Comparison of ENCODE assay signal across 2 cellular contexts in the genomic region with DNA sequence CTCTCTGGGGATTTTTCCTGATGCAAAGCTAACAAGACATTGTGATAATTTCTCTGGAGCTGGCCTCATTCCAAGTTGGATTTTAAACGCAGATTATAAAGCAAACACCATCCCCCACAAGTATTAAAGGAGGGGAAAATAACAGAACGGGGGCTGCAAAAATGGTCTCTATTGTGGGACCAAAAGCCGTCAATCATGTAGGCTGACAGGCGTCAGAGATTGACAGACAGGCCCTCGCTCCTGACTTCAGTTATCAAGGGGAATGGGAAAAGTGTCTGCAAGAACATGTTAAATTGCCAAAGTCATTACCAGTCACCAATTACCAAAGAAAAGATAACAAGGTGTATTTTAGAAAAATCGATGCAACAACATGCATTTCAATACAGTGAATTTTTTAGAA.
TF ChIP-seq lines count a peak whose summit lies in the region.

No MANE protein-coding gene starts in this region.

TF ChIP-seq in HEK293T, 16 proteins besides CTCF, POLR2A, EP300 and RAD21 (continued from another document):
- TF ChIP-seq, protein P1, sequence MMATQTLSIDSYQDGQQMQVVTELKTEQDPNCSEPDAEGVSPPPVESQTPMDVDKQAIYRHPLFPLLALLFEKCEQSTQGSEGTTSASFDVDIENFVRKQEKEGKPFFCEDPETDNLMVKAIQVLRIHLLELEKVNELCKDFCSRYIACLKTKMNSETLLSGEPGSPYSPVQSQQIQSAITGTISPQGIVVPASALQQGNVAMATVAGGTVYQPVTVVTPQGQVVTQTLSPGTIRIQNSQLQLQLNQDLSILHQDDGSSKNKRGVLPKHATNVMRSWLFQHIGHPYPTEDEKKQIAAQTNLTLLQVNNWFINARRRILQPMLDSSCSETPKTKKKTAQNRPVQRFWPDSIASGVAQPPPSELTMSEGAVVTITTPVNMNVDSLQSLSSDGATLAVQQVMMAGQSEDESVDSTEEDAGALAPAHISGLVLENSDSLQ (IDR thresholded peaks at IDR 0.05): peak; percentile 74
TF ChIP-seq in HEK293T: peak in this region for 1.

TF ChIP-seq in K562, 482 proteins besides CTCF, POLR2A, EP300 and RAD21:
- TF ChIP-seq, protein P2, sequence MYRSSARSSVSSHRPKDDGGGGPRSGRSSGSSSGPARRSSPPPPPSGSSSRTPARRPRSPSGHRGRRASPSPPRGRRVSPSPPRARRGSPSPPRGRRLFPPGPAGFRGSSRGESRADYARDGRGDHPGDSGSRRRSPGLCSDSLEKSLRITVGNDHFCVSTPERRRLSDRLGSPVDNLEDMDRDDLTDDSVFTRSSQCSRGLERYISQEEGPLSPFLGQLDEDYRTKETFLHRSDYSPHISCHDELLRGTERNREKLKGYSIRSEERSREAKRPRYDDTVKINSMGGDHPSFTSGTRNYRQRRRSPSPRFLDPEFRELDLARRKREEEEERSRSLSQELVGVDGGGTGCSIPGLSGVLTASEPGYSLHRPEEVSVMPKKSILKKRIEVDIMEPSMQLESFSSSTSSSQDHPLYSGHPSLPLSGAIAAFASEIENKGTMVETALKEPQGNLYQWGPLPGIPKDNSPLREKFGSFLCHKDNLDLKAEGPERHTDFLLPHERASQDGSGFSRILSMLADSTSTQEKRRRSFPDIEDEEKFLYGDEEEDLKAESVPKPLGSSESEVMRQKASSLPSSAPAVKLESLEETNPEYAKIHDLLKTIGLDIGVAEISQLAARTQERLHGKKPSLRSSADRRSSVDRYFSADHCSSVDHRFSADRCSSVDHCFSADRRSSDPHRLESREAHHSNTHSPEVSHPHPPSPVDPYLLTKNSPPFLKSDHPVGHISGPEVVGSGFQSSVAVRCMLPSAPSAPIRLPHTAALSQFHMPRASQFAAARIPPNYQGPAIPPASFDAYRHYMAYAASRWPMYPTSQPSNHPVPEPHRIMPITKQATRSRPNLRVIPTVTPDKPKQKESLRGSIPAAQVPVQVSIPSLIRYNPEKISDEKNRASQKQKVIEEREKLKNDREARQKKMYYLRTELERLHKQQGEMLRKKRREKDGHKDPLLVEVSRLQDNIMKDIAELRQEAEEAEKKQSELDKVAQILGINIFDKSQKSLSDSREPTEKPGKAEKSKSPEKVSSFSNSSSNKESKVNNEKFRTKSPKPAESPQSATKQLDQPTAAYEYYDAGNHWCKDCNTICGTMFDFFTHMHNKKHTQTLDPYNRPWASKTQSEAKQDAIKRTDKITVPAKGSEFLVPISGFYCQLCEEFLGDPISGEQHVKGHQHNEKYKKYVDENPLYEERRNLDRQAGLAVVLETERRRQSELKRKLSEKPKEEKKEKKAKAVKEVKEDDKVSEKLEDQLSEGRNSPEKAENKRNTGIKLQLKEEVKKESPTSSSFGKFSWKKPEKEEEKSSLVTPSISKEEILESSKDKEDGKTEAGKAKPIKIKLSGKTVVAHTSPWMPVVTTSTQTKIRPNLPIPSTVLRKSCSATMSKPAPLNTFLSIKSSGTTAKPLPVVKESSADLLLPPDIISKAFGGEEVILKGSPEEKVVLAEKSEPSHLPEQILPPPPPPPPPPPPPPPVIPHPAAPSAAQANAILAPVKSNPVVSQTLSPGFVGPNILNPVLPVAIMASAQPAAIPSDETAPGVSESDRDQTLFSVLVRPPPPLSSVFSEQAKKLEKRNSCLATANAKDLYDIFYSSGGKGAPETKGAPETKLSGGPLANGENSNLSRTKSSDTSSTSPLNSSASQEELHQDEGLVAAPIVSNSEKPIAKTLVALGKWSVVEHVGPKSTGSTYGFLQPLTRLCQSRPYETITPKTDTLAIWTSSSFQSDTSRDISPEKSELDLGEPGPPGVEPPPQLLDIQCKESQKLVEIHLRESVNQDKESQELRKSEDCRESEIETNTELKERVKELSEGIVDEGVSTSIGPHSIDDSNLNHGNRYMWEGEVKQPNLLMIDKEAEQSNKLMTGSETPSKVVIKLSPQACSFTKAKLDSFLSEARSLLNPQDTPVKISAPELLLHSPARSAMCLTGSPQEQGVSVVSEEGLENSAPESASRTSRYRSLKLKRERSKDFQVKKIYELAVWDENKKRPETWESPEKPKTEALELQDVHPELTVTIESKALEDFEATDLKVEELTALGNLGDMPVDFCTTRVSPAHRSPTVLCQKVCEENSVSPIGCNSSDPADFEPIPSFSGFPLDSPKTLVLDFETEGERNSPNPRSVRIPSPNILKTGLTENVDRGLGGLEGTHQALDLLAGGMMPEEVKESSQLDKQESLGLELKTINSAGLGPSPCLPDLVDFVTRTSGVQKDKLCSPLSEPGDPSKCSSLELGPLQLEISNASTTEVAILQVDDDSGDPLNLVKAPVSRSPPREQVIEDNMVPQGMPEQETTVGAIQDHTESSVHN (IDR thresholded peaks at IDR 0.05; ENCODE audit: borderline replicate concordance in 1 of 2, low read depth in 1 of 2): no peak
- TF ChIP-seq MEIS2 (IDR thresholded peaks at IDR 0.05; ENCODE audit: partially characterized antibody) (peak; percentile 85), NFIC (IDR thresholded peaks at IDR 0.05) (peak; percentile 18; the same call in 1 of the 2 replicates), RUNX1 (IDR thresholded peaks at IDR 0.05; ENCODE audit: low read depth) (no peak), GATA2 (CRISPR knock-in tag; IDR thresholded peaks at IDR 0.05) (no peak), RFX5 (IDR thresholded peaks at IDR 0.05; ENCODE audit: low read depth, low read length) (no peak), U2AF1 (optimal IDR thresholded peaks at IDR 0.05; ENCODE audit: low read depth, low read length) (no peak)
- TF ChIP-seq, protein P3, sequence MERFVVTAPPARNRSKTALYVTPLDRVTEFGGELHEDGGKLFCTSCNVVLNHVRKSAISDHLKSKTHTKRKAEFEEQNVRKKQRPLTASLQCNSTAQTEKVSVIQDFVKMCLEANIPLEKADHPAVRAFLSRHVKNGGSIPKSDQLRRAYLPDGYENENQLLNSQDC (CRISPR knock-in tag; IDR thresholded peaks at IDR 0.05): no peak
- TF ChIP-seq, protein P1 (IDR thresholded peaks at IDR 0.05): peak; percentile 92
- TF ChIP-seq, protein P4, sequence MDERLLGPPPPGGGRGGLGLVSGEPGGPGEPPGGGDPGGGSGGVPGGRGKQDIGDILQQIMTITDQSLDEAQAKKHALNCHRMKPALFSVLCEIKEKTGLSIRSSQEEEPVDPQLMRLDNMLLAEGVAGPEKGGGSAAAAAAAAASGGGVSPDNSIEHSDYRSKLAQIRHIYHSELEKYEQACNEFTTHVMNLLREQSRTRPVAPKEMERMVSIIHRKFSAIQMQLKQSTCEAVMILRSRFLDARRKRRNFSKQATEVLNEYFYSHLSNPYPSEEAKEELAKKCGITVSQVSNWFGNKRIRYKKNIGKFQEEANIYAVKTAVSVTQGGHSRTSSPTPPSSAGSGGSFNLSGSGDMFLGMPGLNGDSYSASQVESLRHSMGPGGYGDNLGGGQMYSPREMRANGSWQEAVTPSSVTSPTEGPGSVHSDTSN (CRISPR knock-in tag; IDR thresholded peaks at IDR 0.05; ENCODE audit: low read depth): peak; percentile 67
- TF ChIP-seq, protein P4 (tag; conservative IDR thresholded peaks at IDR 0.05; ENCODE audit: low read depth): peak; percentile 63; the same call in 1 of the 2 replicates
